Comparison of ENCODE assay signal across 17 cellular contexts in genomic region chr2:20414806-20415205, GRCh38. TPM values are rescaled to one million over a fixed set of nuclear protein-coding genes. Genes with fewer than 3 reads are reported as not detected.
DNase-seq lines count a peak whose midpoint lies in the region; ATAC-seq and TF ChIP-seq lines count a peak whose summit lies in the region.
"Had no signal": no experiment of that assay in that cellular context is flagged by ENCODE, and none has a peak within 500 bp of the region (broad histone marks: within the 10 kb centered on the region; RNA-seq: fewer than 3 reads in every experiment).

No MANE protein-coding gene starts in this region.

- H3K4me3 ChIP-seq in WERI-Rb-1 (ENCODE audit: low read depth, low read length): no peak overlapping the region
- H3K4me3 ChIP-seq: BLaER1 treated with 17β-estradiol and CSF1 and Interleukin-3, amounts not matched to agents 10 nM and 100 nM; MG63; SJCRH30 had no signal

- TF ChIP-seq CTCF in WERI-Rb-1 (IDR thresholded peaks at IDR 0.05; ENCODE audit: low read depth, low read length): no peak
- no peak for TF ChIP-seq CTCF in omental fat pad (IDR thresholded peaks at IDR 0.05)

- H3K9me3 ChIP-seq in WERI-Rb-1 (ENCODE audit: severe bottlenecking): peaks cover 6% of the 10 kb centered on the region

- H3K36me3 ChIP-seq in WERI-Rb-1: no peaks in the 10 kb centered on the region
- H3K36me3 ChIP-seq: MG63, SJCRH30 had no signal

- DNase-seq in activated CD8-positive, alpha-beta memory T cell treated with anti-CD3 and anti-CD28 coated beads, Interleukin-2, amount 50 U/mL, for 48 hours: peak; percentile 36
- DNase-seq in activated CD8-positive, alpha-beta memory T cell treated with anti-CD3 and anti-CD28 coated beads, Interleukin-2, amount 50 U/mL, for 4 hours: no peak
- DNase-seq in WERI-Rb-1 (peak; percentile 6), mesenteric fat pad (ENCODE audit: low spot score) (peak; percentile 64), omental fat pad (ENCODE audit: low spot score) (no peak), A172 (ENCODE audit: low spot score) (no peak), NCI-H524 (lab: John Stamatoyannopoulos, UW) (no peak)
- DNase-seq: CD8-positive, alpha-beta memory T cell; GF-D8; Karpas-422; MG63; NCI-H1092; NCI-H1694 treated with DMSO at 0.1 percent for 48 hours; NK-92 treated with Interleukin-12 subunit alpha and Interleukin-12 subunit beta, amount 100 ng/mL, for 24 hours; SJCRH30 had no signal

- no peaks in the 10 kb centered on the region for H3K27me3 ChIP-seq in WERI-Rb-1 (ENCODE audit: insufficient read depth, low read depth, severe bottlenecking)
- H3K27me3 ChIP-seq: BLaER1 treated with 17β-estradiol and CSF1 and Interleukin-3, amounts not matched to agents 10 nM and 100 nM; MG63; SJCRH30 had no signal

- ATAC-seq in omental fat pad (ENCODE audit: low FRiP score) (no peak), GM19328 (IDR thresholded peaks at IDR 0.05; ENCODE audit: unreplicated experiment) (no peak)

- no peak overlapping the region for H3K27ac ChIP-seq in WERI-Rb-1
- H3K27ac ChIP-seq: SJCRH30 had no signal

RNA-seq across cellular contexts. Expression of gene RHOB, which starts 32.1 kb away (rescaled TPM):
- 677 TPM for total RNA-seq in mesenteric fat pad
- total RNA-seq in omental fat pad: 1,000 to 10,000 TPM in 3 of 4 donors, 100 to 1,000 TPM in 1; 917 to 1,730 (median 1,246) TPM
- 105 and 175 TPM in 2 replicates for total RNA-seq in A172 (2014; rRNA removed; shearing (Covaris generic))

Comparison
In these comparisons a context has a peak if more than half of its experiments do, and no peak if none do; other contexts are left out.
1. DNase-seq: peak in activated CD8-positive, alpha-beta memory T cell treated with anti-CD3 and anti-CD28 coated beads, Interleukin-2, amount 50 U/mL, for 48 hours (single experiment), WERI-Rb-1 (single experiment) and mesenteric fat pad (single experiment); none in activated CD8-positive, alpha-beta memory T cell treated with anti-CD3 and anti-CD28 coated beads, Interleukin-2, amount 50 U/mL, for 4 hours (single experiment), omental fat pad (single experiment), A172 (single experiment) and NCI-H524 (0 of 2).